Comparison of ENCODE assay signal across 12 cellular contexts in the genomic region with DNA sequence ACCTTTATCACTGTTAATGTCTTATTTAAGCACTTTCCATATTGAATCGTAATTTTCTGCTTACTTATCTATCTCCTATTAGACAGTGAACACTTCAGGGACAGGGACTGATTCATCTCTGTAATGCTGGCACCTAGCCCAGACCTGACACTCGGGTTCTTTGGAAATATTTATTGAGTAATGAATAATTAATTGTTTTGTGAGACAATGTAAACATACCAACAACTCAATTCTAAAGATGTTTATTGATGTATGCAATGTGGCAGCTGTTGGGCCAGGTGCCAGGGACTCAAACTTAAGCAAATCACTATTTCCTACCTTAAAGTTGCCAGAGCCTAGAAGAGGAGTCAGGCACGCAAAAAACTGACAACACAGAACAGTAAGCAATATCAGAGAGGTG.
DNase-seq lines count a peak whose midpoint lies in the region; ATAC-seq, FAIRE-seq and TF ChIP-seq lines count a peak whose summit lies in the region.
"Had no signal": no experiment of that assay in that cellular context is flagged by ENCODE, and none has a peak within 500 bp of the region (broad histone marks: within the 10 kb centered on the region; RNA-seq: fewer than 3 reads in every experiment).

No MANE protein-coding gene starts in this region.

- H3K9me3 ChIP-seq in PC-3 (ENCODE audit: low read length) (no peaks in the 10 kb centered on the region), pancreas (no peaks in the 10 kb centered on the region), neuronal stem cell (replicated peaks in 1 of 2; ENCODE audit: control insufficient read depth in 2 of 2, insufficient read depth in 1 of 2, low read depth in 1 of 2, low read length in 2 of 2) (no peaks in the 10 kb centered on the region)

- no peak overlapping the region for H3K18ac ChIP-seq in neuronal stem cell (ENCODE audit: low read length)

- H2BK120ac ChIP-seq in neuronal stem cell (ENCODE audit: low read depth, low read length): no peak overlapping the region

- CTCF ChIA-PET in PC-3 (lab: Charles Lee): interaction anchor here (0.6 kb wide), 1 partner anchor 787 kb away, joined by 6 read pairs; no protein-coding TSS in a partner anchor

- H3K36me3 ChIP-seq in PC-3 (ENCODE audit: low read depth, low read length) (no peaks in the 10 kb centered on the region), pancreas (no peaks in the 10 kb centered on the region), neuronal stem cell (replicated peaks in 1 of 2; ENCODE audit: control insufficient read depth in 2 of 2, insufficient read depth in 2 of 2, low read length in 2 of 2) (no peaks in the 10 kb centered on the region)

- H3K27me3 ChIP-seq in PC-3 (ENCODE audit: low read length) (no peaks in the 10 kb centered on the region), pancreas (no peaks in the 10 kb centered on the region), neuronal stem cell (ENCODE audit: control insufficient read depth in 3 of 3, insufficient read depth in 3 of 3, low read depth in 1 of 3, low read length in 3 of 3) (no peaks in the 10 kb centered on the region)

- no peak overlapping the region for H2AK5ac ChIP-seq in neuronal stem cell (ENCODE audit: low read depth, low read length)

- no peak overlapping the region for H2BK12ac ChIP-seq in neuronal stem cell (ENCODE audit: low read length)

- H2BK15ac ChIP-seq in neuronal stem cell (ENCODE audit: low read length): no peak overlapping the region

- DNase-seq in Ammon's horn (ENCODE audit: low spot score): peak; percentile 42
- peak; percentile 78 for DNase-seq in NCI-H1092 treated with DMSO at 0.1 percent for 48 hours (lab: John Stamatoyannopoulos, UW)
- peak; percentile 56 for DNase-seq in PC-3
- DNase-seq in fibroblast of pulmonary artery (ENCODE audit: low read depth): peak; percentile 33
- DNase-seq in stimulated activated naive CD4-positive, alpha-beta T cell treated with Interleukin-2 at 50 U/mL for 16 hours (lab: John Stamatoyannopoulos, UW): no peak
- no peak for DNase-seq in pancreas
- no peak for DNase-seq in putamen (ENCODE audit: low spot score)
- DNase-seq in neuronal stem cell (ENCODE audit: low spot score): no peak
- DNase-seq: activated CD8-positive, alpha-beta memory T cell treated with anti-CD3 and anti-CD28 coated beads, Interleukin-2, amount 50 U/mL, for 48 hours; effector CD8-positive, alpha-beta T cell; GOT3 had no signal

- FAIRE-seq in pancreas (lab: Jason Lieb, UNC): no peak

- no peak for TF ChIP-seq CTCF in PC-3 (conservative IDR thresholded peaks at IDR 0.05; ENCODE audit: low read depth, low read length)
- no peak for TF ChIP-seq CTCF in fibroblast of pulmonary artery (IDR thresholded peaks at IDR 0.05; ENCODE audit: low read length, missing control alignments)
- TF ChIP-seq CTCF in pancreas (IDR thresholded peaks at IDR 0.05): no peak

- no peak overlapping the region for H3K23ac ChIP-seq in neuronal stem cell (ENCODE audit: low read depth, low read length, poor library complexity)

- peaks cover 16% of the 10 kb centered on the region for H3K4me1 ChIP-seq in PC-3 (ENCODE audit: insufficient read depth, low read length)
- no peaks in the 10 kb centered on the region for H3K4me1 ChIP-seq in pancreas
- H3K4me1 ChIP-seq in neuronal stem cell (ENCODE audit: control insufficient read depth in 2 of 2, insufficient read depth in 1 of 2, low read depth in 1 of 2, low read length in 2 of 2): no peaks in the 10 kb centered on the region

- H2AFZ ChIP-seq in PC-3 (ENCODE audit: low read length) (no peak overlapping the region), neuronal stem cell (ENCODE audit: low read length) (no peak overlapping the region)

- H3K4me3 ChIP-seq in PC-3 (ENCODE audit: low read length): no peak overlapping the region
- no peak overlapping the region for H3K4me3 ChIP-seq in fibroblast of pulmonary artery (replicated peaks; ENCODE audit: low read depth, low read length)
- H3K4me3 ChIP-seq in pancreas: no peak overlapping the region
- no peak overlapping the region for H3K4me3 ChIP-seq in neuronal stem cell (ENCODE audit: low read length in 2 of 2)

- H4K8ac ChIP-seq in neuronal stem cell (ENCODE audit: low read depth, low read length): no peak overlapping the region

- H3K79me2 ChIP-seq in PC-3 (ENCODE audit: low read length): no peaks in the 10 kb centered on the region

- H3F3A ChIP-seq in PC-3 (ENCODE audit: low read length, unreplicated experiment): no peaks in the 10 kb centered on the region

- H3K27ac ChIP-seq in PC-3 (ENCODE audit: low read length): no peak overlapping the region
- no peak overlapping the region for H3K27ac ChIP-seq in pancreas
- H3K27ac ChIP-seq in neuronal stem cell (replicated peaks; ENCODE audit: low read length): no peak overlapping the region

- H3K14ac ChIP-seq in neuronal stem cell (ENCODE audit: low read length): no peak overlapping the region

- no peak overlapping the region for H3K9ac ChIP-seq in PC-3 (ENCODE audit: low read length)
- no peak overlapping the region for H3K9ac ChIP-seq in neuronal stem cell (ENCODE audit: low read depth, low read length, poor library complexity)

- no peaks in the 10 kb centered on the region for H4K20me1 ChIP-seq in PC-3 (ENCODE audit: low read length)

- ATAC-seq in PC-3 (peak; percentile 48), pancreas (no peak)
- ATAC-seq: sciatic nerve had no signal

- no TSS peak for BruUV-seq in PC-3 (replicated peaks; lab: Mats Ljungman, UMichigan)

- no peak overlapping the region for H3K4ac ChIP-seq in neuronal stem cell (ENCODE audit: low read length)

- H4K91ac ChIP-seq in neuronal stem cell (ENCODE audit: low read depth, low read length, poor library complexity): no peak overlapping the region

- 26 to 30% methylated on average over 3 of the region's 3 CpGs for WGBS in pancreas, 2 donors
- WGBS in neuronal stem cell (ENCODE audit: extremely low coverage in 2 of 2, insufficient read length in 2 of 2, insufficient replicate concordance in 1 of 2), 2 donors: no CpG with 5 or more reads among the region's 3 CpGs

- H3K9me2 ChIP-seq in PC-3 (replicated peaks; ENCODE audit: low read length): no peaks in the 10 kb centered on the region

- POLR2A ChIA-PET in PC-3 (lab: Charles Lee; ENCODE audit: unreplicated experiment): no interaction called here

- no peak overlapping the region for H3K4me2 ChIP-seq in PC-3 (ENCODE audit: low read length)
- no peak overlapping the region for H3K4me2 ChIP-seq in neuronal stem cell (ENCODE audit: insufficient read depth, low read length, poor library complexity, severe bottlenecking)

- H3K79me1 ChIP-seq in neuronal stem cell (ENCODE audit: low read depth, low read length): no peaks in the 10 kb centered on the region

- no peak overlapping the region for H2BK5ac ChIP-seq in neuronal stem cell (ENCODE audit: low read length)

- intact Hi-C loops in PC-3 (cut with micrococcal nuclease): no loop called here
- intact Hi-C loops in pancreas (cut with DNase I): no loop called here

Comparison
In these comparisons a context has a peak if more than half of its experiments do, and no peak if none do; other contexts are left out.
1. DNase-seq: peak in Ammon's horn (single experiment), NCI-H1092 treated with DMSO at 0.1 percent for 48 hours (single experiment), PC-3 (single experiment) and fibroblast of pulmonary artery (single experiment); none in stimulated activated naive CD4-positive, alpha-beta T cell treated with Interleukin-2 at 50 U/mL for 16 hours (single experiment), pancreas (0 of 6), putamen (single experiment) and neuronal stem cell (single experiment).